In the genomic region with DNA sequence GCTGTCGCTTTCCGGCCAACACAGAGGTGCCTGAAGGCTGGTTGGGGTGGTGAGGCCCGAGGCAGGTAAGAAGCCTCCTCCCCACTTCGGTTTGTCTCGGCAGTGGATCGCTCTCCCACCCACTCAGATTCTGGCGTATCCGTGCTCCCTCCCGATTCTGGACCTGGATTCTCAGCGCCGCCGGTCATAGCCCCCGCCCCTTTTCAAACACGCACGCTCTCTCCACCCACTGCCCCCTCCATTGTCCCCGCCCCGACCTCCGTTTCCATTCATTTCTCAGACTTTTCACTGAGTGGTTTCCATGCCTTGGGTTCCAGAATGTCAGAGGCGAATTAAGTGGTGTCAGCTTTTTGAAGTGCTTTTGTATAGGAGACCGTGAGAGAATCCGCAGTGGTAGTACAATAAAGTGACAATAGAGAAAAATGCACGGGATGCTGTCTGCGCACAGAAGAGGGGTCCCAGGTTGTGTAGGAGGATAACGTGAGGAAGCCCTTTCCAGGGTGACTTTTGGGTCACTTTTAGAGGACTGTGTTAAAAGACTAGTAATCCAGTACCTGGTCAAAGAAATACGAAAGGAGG, we compare ENCODE assay signal across 8 cellular contexts. TPM values are rescaled to one million over a fixed set of nuclear protein-coding genes. Genes with fewer than 3 reads are reported as not detected.
DNase-seq lines count a peak whose midpoint lies in the region; ATAC-seq and TF ChIP-seq lines count a peak whose summit lies in the region.

A gene (plus strand): TSS at position 4 of the 579 bp plus-strand sequence. CDS start 21,221 bp downstream, outside the sequence.

- POLR2A ChIA-PET in activated B cell treated with CpG ODN at 0.5 μM for 24 hours (lab: Charles Lee), result interaction anchor here (0.6 to 2.0 kb wide), 11 partner anchors 23 to 462 kb away, joined by 3 to 14 read pairs (median 4); a partner anchor contains a TSS

- peaks cover 31% of the 10 kb centered on the region for H3K4me1 Mint-ChIP-seq in activated B cell treated with CpG ODN at 0.5 μM for 24 hours

- DNase-seq in AG10803 (ENCODE audit: low read depth) (no peak), activated B cell treated with CpG ODN at 0.5 μM for 24 hours (no peak), prostate gland (ENCODE audit: low spot score) (no peak), inferior parietal cortex (ENCODE audit: extremely low spot score) (no peak)

- intact Hi-C loops in activated B cell treated with CpG ODN at 0.5 μM for 24 hours (cut with micrococcal nuclease) (loop anchor here (1.0 to 5.0 kb wide), 8 partner anchors 110 to 664 kb away; a partner anchor contains a TSS), prostate gland (cut with DNase I) (loop anchor here (10.0 kb wide), 1 partner anchor 106 kb away; no protein-coding TSS in a partner anchor)

- H3K27ac Mint-ChIP-seq in activated B cell treated with CpG ODN at 0.5 μM for 24 hours, result peak within 1 kb of the TSS; percentile 99

- no peaks in the 10 kb centered on the region for H3K9me3 Mint-ChIP-seq in activated B cell treated with CpG ODN at 0.5 μM for 24 hours

- peaks cover 10% of the 10 kb centered on the region for H3K36me3 Mint-ChIP-seq in activated B cell treated with CpG ODN at 0.5 μM for 24 hours (ENCODE audit: low read depth)

- H3K27me3 Mint-ChIP-seq in activated B cell treated with CpG ODN at 0.5 μM for 24 hours, result no peaks in the 10 kb centered on the region

- H3K4me3 ChIP-seq in AG10803 (ENCODE audit: low read length) (peak within 1 kb of the TSS; percentile 98), gastroesophageal sphincter (peak within 1 kb of the TSS; percentile 50 to 72), prostate gland (peak within 1 kb of the TSS; percentile 70 to 93)

- H3K36me3 ChIP-seq in gastroesophageal sphincter, result no peaks in the 10 kb centered on the region
- H3K36me3 ChIP-seq in prostate gland, result no peaks in the 10 kb centered on the region

- H3K27me3 ChIP-seq in gastroesophageal sphincter (no peaks in the 10 kb centered on the region), prostate gland (replicated peaks; ENCODE audit: insufficient read depth) (no peaks in the 10 kb centered on the region)

- peak within 1 kb of the TSS; percentile 64 to 97 (median 93) for H3K27ac ChIP-seq in gastroesophageal sphincter
- peak within 1 kb of the TSS; percentile 94 to 96 for H3K27ac ChIP-seq in prostate gland

- H3K4me3 Mint-ChIP-seq in activated B cell treated with CpG ODN at 0.5 μM for 24 hours, result peak within 1 kb of the TSS; percentile 99

- H3K9me3 ChIP-seq in gastroesophageal sphincter (no peaks in the 10 kb centered on the region), prostate gland (no peaks in the 10 kb centered on the region)

- TF ChIP-seq CTCF in AG10803 (conservative IDR thresholded peaks at IDR 0.05; ENCODE audit: low read length) (no peak), activated B cell treated with CpG ODN at 0.5 μM for 24 hours (IDR thresholded peaks at IDR 0.05) (no peak), gastroesophageal sphincter (IDR thresholded peaks at IDR 0.05) (no peak), prostate gland (IDR thresholded peaks at IDR 0.05) (no peak)

- WGBS in gastroesophageal sphincter (ENCODE audit: low coverage in 1 of 2), 2 donors, result 0 to 3% methylated on average over 7 to 15 of the region's 25 CpGs
- WGBS in prostate gland, result 1% methylated on average over 25 of the region's 25 CpGs

- no peak for TF ChIP-seq EP300 in gastroesophageal sphincter (IDR thresholded peaks at IDR 0.05)

- ATAC-seq in GM18511 (IDR thresholded peaks at IDR 0.05; ENCODE audit: unreplicated experiment) (peak; percentile 40), HG03175 (IDR thresholded peaks at IDR 0.05; ENCODE audit: unreplicated experiment) (peak; percentile 25), activated B cell treated with CpG ODN at 0.5 μM for 24 hours (ENCODE audit: low read depth) (peak; percentile 43), gastroesophageal sphincter (peak; percentile 67), GM18517 (IDR thresholded peaks at IDR 0.05; ENCODE audit: unreplicated experiment) (no peak)

- CTCF ChIA-PET in activated B cell treated with CpG ODN at 0.5 μM for 24 hours (lab: Charles Lee), result no interaction called here

- TF ChIP-seq POLR2A in gastroesophageal sphincter (IDR thresholded peaks at IDR 0.05) (no peak), prostate gland (IDR thresholded peaks at IDR 0.05) (no peak)

- H3K4me1 ChIP-seq in gastroesophageal sphincter (peaks cover 0 to 41% (median 6%) of the 10 kb centered on the region in 3 donors), prostate gland (replicated peaks) (peaks cover 6% of the 10 kb centered on the region)

RNA-seq across cellular contexts. Expression of the gene that starts here (rescaled TPM):
- total RNA-seq in activated B cell treated with CpG ODN at 0.5 μM for 24 hours, result 1.1 and 1.6 TPM in 2 replicates
- total RNA-seq in gastroesophageal sphincter, result 1 to 10 TPM in 3 of 4 donors, under 1 TPM in 1; 0.92 to 2.8 (median 2.1) TPM
- 1 to 10 TPM; 3.3 to 5.9 TPM for total RNA-seq in prostate gland
